Comparison of ENCODE assay signal across 1 cellular context in the genomic region with DNA sequence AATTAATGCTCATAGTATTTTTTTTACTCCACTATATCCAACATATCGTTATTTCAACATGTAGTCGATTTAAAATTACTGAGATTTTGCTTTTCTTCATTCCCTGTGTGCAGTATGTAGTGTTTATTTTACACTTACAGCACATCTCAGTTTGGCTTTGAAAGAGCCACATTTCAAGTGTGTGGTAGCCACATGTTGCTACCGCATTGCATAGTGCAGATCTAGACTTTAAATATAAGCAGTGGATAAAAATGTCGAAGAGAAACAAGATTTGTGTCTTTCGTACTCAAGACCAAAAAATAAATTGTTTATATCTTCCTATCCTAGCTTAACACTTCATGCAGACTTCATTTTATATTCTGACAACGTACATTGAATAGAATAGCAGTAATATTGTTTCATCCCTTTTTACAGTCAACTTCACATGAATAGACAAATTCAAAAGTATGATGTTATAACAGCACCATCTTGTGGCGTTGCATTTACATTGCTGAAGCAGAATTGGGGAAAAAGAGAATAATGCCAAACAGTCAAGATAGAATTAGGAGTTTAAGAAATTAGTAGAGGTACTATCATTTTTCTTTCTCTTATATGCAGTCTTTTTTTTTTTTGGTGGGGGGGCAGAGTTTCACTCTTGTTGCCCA.
TF ChIP-seq lines count a peak whose summit lies in the region.

No MANE protein-coding gene starts in this region.

TF ChIP-seq in GM23338, 12 proteins besides CTCF, POLR2A, EP300 and RAD21 (continued from another document):
- TF ChIP-seq, protein P1, sequence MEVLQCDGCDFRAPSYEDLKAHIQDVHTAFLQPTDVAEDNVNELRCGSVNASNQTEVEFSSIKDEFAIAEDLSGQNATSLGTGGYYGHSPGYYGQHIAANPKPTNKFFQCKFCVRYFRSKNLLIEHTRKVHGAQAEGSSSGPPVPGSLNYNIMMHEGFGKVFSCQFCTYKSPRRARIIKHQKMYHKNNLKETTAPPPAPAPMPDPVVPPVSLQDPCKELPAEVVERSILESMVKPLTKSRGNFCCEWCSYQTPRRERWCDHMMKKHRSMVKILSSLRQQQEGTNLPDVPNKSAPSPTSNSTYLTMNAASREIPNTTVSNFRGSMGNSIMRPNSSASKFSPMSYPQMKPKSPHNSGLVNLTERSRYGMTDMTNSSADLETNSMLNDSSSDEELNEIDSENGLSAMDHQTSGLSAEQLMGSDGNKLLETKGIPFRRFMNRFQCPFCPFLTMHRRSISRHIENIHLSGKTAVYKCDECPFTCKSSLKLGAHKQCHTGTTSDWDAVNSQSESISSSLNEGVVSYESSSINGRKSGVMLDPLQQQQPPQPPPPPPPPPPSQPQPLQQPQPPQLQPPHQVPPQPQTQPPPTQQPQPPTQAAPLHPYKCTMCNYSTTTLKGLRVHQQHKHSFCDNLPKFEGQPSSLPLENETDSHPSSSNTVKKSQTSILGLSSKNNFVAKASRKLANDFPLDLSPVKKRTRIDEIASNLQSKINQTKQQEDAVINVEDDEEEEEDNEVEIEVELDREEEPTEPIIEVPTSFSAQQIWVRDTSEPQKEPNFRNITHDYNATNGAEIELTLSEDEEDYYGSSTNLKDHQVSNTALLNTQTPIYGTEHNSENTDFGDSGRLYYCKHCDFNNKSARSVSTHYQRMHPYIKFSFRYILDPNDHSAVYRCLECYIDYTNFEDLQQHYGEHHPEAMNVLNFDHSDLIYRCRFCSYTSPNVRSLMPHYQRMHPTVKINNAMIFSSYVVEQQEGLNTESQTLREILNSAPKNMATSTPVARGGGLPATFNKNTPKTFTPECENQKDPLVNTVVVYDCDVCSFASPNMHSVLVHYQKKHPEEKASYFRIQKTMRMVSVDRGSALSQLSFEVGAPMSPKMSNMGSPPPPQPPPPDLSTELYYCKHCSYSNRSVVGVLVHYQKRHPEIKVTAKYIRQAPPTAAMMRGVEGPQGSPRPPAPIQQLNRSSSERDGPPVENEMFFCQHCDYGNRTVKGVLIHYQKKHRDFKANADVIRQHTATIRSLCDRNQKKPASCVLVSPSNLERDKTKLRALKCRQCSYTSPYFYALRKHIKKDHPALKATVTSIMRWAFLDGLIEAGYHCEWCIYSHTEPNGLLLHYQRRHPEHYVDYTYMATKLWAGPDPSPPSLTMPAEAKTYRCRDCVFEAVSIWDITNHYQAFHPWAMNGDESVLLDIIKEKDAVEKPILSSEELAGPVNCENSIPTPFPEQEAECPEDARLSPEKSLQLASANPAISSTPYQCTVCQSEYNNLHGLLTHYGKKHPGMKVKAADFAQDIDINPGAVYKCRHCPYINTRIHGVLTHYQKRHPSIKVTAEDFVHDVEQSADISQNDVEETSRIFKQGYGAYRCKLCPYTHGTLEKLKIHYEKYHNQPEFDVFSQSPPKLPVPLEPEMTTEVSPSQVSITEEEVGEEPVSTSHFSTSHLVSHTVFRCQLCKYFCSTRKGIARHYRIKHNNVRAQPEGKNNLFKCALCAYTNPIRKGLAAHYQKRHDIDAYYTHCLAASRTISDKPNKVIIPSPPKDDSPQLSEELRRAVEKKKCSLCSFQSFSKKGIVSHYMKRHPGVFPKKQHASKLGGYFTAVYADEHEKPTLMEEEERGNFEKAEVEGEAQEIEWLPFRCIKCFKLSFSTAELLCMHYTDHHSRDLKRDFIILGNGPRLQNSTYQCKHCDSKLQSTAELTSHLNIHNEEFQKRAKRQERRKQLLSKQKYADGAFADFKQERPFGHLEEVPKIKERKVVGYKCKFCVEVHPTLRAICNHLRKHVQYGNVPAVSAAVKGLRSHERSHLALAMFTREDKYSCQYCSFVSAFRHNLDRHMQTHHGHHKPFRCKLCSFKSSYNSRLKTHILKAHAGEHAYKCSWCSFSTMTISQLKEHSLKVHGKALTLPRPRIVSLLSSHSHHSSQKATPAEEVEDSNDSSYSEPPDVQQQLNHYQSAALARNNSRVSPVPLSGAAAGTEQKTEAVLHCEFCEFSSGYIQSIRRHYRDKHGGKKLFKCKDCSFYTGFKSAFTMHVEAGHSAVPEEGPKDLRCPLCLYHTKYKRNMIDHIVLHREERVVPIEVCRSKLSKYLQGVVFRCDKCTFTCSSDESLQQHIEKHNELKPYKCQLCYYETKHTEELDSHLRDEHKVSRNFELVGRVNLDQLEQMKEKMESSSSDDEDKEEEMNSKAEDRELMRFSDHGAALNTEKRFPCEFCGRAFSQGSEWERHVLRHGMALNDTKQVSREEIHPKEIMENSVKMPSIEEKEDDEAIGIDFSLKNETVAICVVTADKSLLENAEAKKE (CRISPR knock-in tag; IDR thresholded peaks at IDR 0.05), result no peak
- TF ChIP-seq STAT1 (IDR thresholded peaks at IDR 0.05; ENCODE audit: unreplicated experiment) (no peak), NANOG (IDR thresholded peaks at IDR 0.05; ENCODE audit: borderline replicate concordance) (no peak)
